Comparison of ENCODE assay signal across 1 cellular context in the genomic region with DNA sequence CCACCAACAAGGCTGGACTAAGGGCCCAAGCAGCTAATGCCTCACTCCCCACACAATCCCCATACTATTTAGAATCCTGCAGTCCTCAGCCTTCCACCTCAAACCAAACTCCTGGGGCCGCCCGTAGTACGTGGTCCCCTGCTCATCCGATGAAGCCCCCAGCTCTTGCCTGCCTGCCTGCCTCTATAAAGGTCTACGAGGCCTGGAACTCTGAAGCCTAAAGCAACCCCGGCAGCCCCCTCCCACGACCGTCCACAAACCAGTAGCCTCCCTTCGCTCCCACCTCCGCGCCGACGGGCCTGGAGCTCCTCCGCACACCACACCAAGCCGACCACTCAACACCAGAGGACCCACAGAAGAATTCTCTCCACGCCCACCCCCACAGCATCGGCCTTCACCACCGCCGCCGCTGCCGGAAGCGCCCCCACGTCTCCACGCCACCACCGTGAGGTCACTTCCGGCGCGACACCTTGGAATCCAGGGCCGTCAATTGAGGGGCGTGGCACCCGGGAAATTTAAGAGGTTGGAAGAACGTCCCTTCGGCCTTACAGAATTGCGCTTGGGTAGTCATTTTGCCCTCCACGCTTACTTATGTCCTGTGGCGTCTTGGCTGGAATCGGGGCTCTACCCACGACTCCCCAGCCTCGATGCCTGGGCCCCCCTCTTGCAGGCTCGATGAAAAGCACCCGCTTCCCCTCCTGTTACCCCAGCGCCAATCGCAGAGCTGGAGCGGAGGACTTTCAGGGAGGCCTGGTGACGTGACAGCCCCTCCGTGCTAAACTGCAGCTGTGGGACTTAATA.
A peak's percentile ranks its signal among the peaks of the same experiment; 100 is the strongest.
TF ChIP-seq lines count a peak whose summit lies in the region.

A gene with protein sequence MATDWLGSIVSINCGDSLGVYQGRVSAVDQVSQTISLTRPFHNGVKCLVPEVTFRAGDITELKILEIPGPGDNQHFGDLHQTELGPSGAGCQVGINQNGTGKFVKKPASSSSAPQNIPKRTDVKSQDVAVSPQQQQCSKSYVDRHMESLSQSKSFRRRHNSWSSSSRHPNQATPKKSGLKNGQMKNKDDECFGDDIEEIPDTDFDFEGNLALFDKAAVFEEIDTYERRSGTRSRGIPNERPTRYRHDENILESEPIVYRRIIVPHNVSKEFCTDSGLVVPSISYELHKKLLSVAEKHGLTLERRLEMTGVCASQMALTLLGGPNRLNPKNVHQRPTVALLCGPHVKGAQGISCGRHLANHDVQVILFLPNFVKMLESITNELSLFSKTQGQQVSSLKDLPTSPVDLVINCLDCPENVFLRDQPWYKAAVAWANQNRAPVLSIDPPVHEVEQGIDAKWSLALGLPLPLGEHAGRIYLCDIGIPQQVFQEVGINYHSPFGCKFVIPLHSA (minus strand): TSS at position 428 of the 801 bp plus-strand sequence. CDS start 20,900 bp downstream, outside the sequence.

TF ChIP-seq in K562, 482 proteins besides CTCF, POLR2A, EP300 and RAD21 (continued from another document):
- TF ChIP-seq, protein P1, sequence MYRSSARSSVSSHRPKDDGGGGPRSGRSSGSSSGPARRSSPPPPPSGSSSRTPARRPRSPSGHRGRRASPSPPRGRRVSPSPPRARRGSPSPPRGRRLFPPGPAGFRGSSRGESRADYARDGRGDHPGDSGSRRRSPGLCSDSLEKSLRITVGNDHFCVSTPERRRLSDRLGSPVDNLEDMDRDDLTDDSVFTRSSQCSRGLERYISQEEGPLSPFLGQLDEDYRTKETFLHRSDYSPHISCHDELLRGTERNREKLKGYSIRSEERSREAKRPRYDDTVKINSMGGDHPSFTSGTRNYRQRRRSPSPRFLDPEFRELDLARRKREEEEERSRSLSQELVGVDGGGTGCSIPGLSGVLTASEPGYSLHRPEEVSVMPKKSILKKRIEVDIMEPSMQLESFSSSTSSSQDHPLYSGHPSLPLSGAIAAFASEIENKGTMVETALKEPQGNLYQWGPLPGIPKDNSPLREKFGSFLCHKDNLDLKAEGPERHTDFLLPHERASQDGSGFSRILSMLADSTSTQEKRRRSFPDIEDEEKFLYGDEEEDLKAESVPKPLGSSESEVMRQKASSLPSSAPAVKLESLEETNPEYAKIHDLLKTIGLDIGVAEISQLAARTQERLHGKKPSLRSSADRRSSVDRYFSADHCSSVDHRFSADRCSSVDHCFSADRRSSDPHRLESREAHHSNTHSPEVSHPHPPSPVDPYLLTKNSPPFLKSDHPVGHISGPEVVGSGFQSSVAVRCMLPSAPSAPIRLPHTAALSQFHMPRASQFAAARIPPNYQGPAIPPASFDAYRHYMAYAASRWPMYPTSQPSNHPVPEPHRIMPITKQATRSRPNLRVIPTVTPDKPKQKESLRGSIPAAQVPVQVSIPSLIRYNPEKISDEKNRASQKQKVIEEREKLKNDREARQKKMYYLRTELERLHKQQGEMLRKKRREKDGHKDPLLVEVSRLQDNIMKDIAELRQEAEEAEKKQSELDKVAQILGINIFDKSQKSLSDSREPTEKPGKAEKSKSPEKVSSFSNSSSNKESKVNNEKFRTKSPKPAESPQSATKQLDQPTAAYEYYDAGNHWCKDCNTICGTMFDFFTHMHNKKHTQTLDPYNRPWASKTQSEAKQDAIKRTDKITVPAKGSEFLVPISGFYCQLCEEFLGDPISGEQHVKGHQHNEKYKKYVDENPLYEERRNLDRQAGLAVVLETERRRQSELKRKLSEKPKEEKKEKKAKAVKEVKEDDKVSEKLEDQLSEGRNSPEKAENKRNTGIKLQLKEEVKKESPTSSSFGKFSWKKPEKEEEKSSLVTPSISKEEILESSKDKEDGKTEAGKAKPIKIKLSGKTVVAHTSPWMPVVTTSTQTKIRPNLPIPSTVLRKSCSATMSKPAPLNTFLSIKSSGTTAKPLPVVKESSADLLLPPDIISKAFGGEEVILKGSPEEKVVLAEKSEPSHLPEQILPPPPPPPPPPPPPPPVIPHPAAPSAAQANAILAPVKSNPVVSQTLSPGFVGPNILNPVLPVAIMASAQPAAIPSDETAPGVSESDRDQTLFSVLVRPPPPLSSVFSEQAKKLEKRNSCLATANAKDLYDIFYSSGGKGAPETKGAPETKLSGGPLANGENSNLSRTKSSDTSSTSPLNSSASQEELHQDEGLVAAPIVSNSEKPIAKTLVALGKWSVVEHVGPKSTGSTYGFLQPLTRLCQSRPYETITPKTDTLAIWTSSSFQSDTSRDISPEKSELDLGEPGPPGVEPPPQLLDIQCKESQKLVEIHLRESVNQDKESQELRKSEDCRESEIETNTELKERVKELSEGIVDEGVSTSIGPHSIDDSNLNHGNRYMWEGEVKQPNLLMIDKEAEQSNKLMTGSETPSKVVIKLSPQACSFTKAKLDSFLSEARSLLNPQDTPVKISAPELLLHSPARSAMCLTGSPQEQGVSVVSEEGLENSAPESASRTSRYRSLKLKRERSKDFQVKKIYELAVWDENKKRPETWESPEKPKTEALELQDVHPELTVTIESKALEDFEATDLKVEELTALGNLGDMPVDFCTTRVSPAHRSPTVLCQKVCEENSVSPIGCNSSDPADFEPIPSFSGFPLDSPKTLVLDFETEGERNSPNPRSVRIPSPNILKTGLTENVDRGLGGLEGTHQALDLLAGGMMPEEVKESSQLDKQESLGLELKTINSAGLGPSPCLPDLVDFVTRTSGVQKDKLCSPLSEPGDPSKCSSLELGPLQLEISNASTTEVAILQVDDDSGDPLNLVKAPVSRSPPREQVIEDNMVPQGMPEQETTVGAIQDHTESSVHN (IDR thresholded peaks at IDR 0.05; ENCODE audit: borderline replicate concordance in 1 of 2, low read depth in 1 of 2), result 0 out of 4 replicates have a peak, but pooled peaks of 1 of the 2 experiments have one; percentile 42
- TF ChIP-seq ZNF77 (CRISPR knock-in tag; IDR thresholded peaks at IDR 0.05) (no peak), HMGN3 (IDR thresholded peaks at IDR 0.05; ENCODE audit: borderline replicate concordance, extremely low read depth, insufficient read length, low read depth, low read length) (no peak), NELFE (IDR thresholded peaks at IDR 0.05; ENCODE audit: insufficient read depth, insufficient read length) (no peak), NR4A1 (CRISPR knock-in tag; IDR thresholded peaks at IDR 0.05) (no peak), NR4A1 (tag; IDR thresholded peaks at IDR 0.05) (no peak), KAT8 (IDR thresholded peaks at IDR 0.05; ENCODE audit: low read depth) (no peak), ZNF79 (CRISPR knock-in tag; IDR thresholded peaks at IDR 0.05; ENCODE audit: low read depth) (no peak), MCM5 (IDR thresholded peaks at IDR 0.05; ENCODE audit: low read depth) (no peak), JUND (IDR thresholded peaks at IDR 0.05; ENCODE audit: borderline replicate concordance, low read depth, low read length) (peak; percentile 54), JUND (tag; IDR thresholded peaks at IDR 0.05; ENCODE audit: borderline replicate concordance, low read depth, low read length) (no peak; the same call in 2 of the 3 replicates), ZNF589 (CRISPR knock-in tag; IDR thresholded peaks at IDR 0.05; ENCODE audit: low read depth) (no peak), NR1H2 (CRISPR knock-in tag; IDR thresholded peaks at IDR 0.05) (no peak), TEAD1 (CRISPR knock-in tag; IDR thresholded peaks at IDR 0.05) (peak; percentile 56 to 98; a peak in 3 of 4 replicates), ETV5 (CRISPR knock-in tag; IDR thresholded peaks at IDR 0.05; ENCODE audit: low read depth) (peak; percentile 88), CBX2 (IDR thresholded peaks at IDR 0.05; ENCODE audit: insufficient read depth, low read length, poor library complexity, severe bottlenecking) (no peak), POLR2AphosphoS2 (IDR thresholded peaks at IDR 0.05; ENCODE audit: low read length) (no peak), ELF2 (CRISPR knock-in tag; IDR thresholded peaks at IDR 0.05) (peak; percentile 36; the same call in 1 of the 2 replicates), MAFF (IDR thresholded peaks at IDR 0.05; ENCODE audit: low read length) (no peak)
- TF ChIP-seq, protein P2, sequence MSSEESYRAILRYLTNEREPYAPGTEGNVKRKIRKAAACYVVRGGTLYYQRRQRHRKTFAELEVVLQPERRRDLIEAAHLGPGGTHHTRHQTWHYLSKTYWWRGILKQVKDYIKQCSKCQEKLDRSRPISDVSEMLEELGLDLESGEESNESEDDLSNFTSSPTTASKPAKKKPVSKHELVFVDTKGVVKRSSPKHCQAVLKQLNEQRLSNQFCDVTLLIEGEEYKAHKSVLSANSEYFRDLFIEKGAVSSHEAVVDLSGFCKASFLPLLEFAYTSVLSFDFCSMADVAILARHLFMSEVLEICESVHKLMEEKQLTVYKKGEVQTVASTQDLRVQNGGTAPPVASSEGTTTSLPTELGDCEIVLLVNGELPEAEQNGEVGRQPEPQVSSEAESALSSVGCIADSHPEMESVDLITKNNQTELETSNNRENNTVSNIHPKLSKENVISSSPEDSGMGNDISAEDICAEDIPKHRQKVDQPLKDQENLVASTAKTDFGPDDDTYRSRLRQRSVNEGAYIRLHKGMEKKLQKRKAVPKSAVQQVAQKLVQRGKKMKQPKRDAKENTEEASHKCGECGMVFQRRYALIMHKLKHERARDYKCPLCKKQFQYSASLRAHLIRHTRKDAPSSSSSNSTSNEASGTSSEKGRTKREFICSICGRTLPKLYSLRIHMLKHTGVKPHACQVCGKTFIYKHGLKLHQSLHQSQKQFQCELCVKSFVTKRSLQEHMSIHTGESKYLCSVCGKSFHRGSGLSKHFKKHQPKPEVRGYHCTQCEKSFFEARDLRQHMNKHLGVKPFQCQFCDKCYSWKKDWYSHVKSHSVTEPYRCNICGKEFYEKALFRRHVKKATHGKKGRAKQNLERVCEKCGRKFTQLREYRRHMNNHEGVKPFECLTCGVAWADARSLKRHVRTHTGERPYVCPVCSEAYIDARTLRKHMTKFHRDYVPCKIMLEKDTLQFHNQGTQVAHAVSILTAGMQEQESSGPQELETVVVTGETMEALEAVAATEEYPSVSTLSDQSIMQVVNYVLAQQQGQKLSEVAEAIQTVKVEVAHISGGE (CRISPR knock-in tag; IDR thresholded peaks at IDR 0.05), result peak in 2 of 3 experiments; percentile 24 to 76; a peak in 3 of 6 replicates
- TF ChIP-seq, protein P3, sequence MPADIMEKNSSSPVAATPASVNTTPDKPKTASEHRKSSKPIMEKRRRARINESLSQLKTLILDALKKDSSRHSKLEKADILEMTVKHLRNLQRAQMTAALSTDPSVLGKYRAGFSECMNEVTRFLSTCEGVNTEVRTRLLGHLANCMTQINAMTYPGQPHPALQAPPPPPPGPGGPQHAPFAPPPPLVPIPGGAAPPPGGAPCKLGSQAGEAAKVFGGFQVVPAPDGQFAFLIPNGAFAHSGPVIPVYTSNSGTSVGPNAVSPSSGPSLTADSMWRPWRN (IDR thresholded peaks at IDR 0.05; ENCODE audit: low read depth), result no peak
- TF ChIP-seq, protein P4, sequence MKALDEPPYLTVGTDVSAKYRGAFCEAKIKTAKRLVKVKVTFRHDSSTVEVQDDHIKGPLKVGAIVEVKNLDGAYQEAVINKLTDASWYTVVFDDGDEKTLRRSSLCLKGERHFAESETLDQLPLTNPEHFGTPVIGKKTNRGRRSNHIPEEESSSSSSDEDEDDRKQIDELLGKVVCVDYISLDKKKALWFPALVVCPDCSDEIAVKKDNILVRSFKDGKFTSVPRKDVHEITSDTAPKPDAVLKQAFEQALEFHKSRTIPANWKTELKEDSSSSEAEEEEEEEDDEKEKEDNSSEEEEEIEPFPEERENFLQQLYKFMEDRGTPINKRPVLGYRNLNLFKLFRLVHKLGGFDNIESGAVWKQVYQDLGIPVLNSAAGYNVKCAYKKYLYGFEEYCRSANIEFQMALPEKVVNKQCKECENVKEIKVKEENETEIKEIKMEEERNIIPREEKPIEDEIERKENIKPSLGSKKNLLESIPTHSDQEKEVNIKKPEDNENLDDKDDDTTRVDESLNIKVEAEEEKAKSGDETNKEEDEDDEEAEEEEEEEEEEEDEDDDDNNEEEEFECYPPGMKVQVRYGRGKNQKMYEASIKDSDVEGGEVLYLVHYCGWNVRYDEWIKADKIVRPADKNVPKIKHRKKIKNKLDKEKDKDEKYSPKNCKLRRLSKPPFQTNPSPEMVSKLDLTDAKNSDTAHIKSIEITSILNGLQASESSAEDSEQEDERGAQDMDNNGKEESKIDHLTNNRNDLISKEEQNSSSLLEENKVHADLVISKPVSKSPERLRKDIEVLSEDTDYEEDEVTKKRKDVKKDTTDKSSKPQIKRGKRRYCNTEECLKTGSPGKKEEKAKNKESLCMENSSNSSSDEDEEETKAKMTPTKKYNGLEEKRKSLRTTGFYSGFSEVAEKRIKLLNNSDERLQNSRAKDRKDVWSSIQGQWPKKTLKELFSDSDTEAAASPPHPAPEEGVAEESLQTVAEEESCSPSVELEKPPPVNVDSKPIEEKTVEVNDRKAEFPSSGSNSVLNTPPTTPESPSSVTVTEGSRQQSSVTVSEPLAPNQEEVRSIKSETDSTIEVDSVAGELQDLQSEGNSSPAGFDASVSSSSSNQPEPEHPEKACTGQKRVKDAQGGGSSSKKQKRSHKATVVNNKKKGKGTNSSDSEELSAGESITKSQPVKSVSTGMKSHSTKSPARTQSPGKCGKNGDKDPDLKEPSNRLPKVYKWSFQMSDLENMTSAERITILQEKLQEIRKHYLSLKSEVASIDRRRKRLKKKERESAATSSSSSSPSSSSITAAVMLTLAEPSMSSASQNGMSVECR (CRISPR knock-in tag; IDR thresholded peaks at IDR 0.05), result peak; percentile 98
TF ChIP-seq in K562: peak in this region for 121.
